ENCODE assay signal across 23 cellular contexts in the genomic region with DNA sequence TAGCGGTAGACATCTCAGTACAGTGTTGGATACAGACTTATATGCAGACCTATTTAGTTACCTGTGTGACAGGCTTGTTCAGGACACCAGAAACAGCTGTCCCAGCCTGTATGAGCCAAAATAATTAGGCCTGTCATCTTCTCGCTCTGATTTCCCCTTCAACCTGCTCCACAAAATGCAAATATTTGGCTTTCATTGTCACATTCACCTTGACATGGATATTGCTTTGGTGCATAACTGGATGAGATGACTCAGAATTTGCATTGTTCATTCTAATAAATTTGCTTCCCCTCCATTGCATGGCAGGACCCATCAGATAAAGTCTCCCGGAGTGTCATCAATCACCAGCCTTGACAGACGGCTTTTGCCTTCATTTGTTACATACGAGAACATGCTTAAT.
"Had no signal": no experiment of that assay in that cellular context is flagged by ENCODE, and none has a peak within 500 bp of the region (broad histone marks: within the 10 kb centered on the region; RNA-seq: fewer than 3 reads in every experiment).

No MANE protein-coding gene starts in this region.

- H3K4me3 ChIP-seq: gastrocnemius medialis, lung, pancreas, right lobe of liver, stomach, thyroid gland, vagina had no signal

- H3K4me1 Mint-ChIP-seq: memory B cell, natural killer cell had no signal

- H3K4me3 Mint-ChIP-seq: memory B cell, natural killer cell, neural crest cell had no signal

- H3K27ac Mint-ChIP-seq: memory B cell, natural killer cell had no signal

- H3K27ac ChIP-seq: dorsolateral prefrontal cortex, epithelial cell of prostate, gastrocnemius medialis, neutrophil, pancreas, right lobe of liver, stomach, thyroid gland, vagina had no signal

- H3K9me3 ChIP-seq: gastrocnemius medialis, neutrophil, pancreas, right lobe of liver, stomach, thyroid gland, vagina had no signal

- H3K9me3 Mint-ChIP-seq: neural crest cell had no signal

- H3K36me3 Mint-ChIP-seq: memory B cell, natural killer cell had no signal

- H3K36me3 ChIP-seq: gastrocnemius medialis, neutrophil, pancreas, right lobe of liver, stomach, thyroid gland, vagina had no signal

- H3K27me3 ChIP-seq: neutrophil, right lobe of liver, thyroid gland, vagina had no signal

- H3K27me3 Mint-ChIP-seq: memory B cell had no signal

- H3K4me1 ChIP-seq: gastrocnemius medialis, pancreas, right lobe of liver, stomach, thyroid gland, vagina had no signal

- DNase-seq: dorsolateral prefrontal cortex; effector CD4-positive, alpha-beta T cell; foreskin fibroblast; gastrocnemius medialis; natural killer cell; pancreas; retina; right lobe of liver; small intestine; stimulated activated CD4-positive, alpha-beta T cell treated with anti-CD3 and anti-CD28 coated beads, Interleukin-15, amount 100 ng/mL, for 24 hours; stimulated activated CD4-positive, alpha-beta T cell treated with anti-CD3 and anti-CD28 coated beads, Interleukin-2, amount 100 ng/mL, for 48 hours; stimulated activated CD8-positive, alpha-beta memory T cell treated with anti-CD3 and anti-CD28 coated beads, Interleukin-4, amount 100 ng/mL, for 48 hours; stimulated activated naive CD4-positive, alpha-beta T cell treated with Interleukin-2 at 50 U/mL for 16 hours; stomach; thyroid gland; trophoblast cell had no signal

- ATAC-seq: esophagus mucosa, gastrocnemius medialis, natural killer cell, pancreas, right lobe of liver had no signal
